Comparison of ENCODE assay signal across 8 cellular contexts in genomic region chr2:87469180-87470151, GRCh38.
DNase-seq lines count a peak whose midpoint lies in the region; ATAC-seq and TF ChIP-seq lines count a peak whose summit lies in the region.
"Not testable (repeated sequence)": the region's sequence is repeated elsewhere in the genome, so short reads cannot be mapped to it uniquely, and the experiment has no call there.

No MANE protein-coding gene starts in this region.

- DNase-seq in CD4-positive, CD25-positive, alpha-beta regulatory T cell: peak in 1 of 3 donors; percentile 63
- peak; percentile 56 to 62 for DNase-seq in activated CD4-positive, alpha-beta T cell treated with anti-CD3 and anti-CD28 coated beads, Interleukin-2, amount 50 U/mL, for 4 hours
- not testable (repeated sequence) for DNase-seq in brain microvascular endothelial cell
- DNase-seq in kidney tubule cell (ENCODE audit: low spot score): peak; percentile 32
- DNase-seq in stimulated activated CD4-positive, alpha-beta T cell treated with anti-CD3 and anti-CD28 coated beads, Interleukin-1b, Interleukin-23, amount 100 ng/mL, for 48 hours: peak; percentile 76

- not testable (repeated sequence) for H3K27me3 ChIP-seq in CD4-positive, CD25-positive, alpha-beta regulatory T cell (ENCODE audit: control insufficient read depth, insufficient read depth, low read length); brain microvascular endothelial cell (replicated peaks)

- peak overlapping the region; percentile 59 for H3K4me3 ChIP-seq in CD4-positive, CD25-positive, alpha-beta regulatory T cell (ENCODE audit: low read depth, low read length)
- H3K4me3 ChIP-seq in brain microvascular endothelial cell (ENCODE audit: low read depth, low read length): not testable (repeated sequence)

- peak overlapping the region; percentile 76 for H3K27ac ChIP-seq in CD4-positive, CD25-positive, alpha-beta regulatory T cell (ENCODE audit: insufficient read depth, low read length, poor library complexity, severe bottlenecking)
- peak overlapping the region; percentile 85 for H3K27ac ChIP-seq in brain microvascular endothelial cell

- peak overlapping the region; percentile 85 to 91 (median 85) for H3K4me3 Mint-ChIP-seq in CD4-positive, CD25-positive, alpha-beta regulatory T cell
- H3K4me3 Mint-ChIP-seq in IgD-negative memory B cell: peak overlapping the region in 3 of 4 donors; percentile 58 to 92 (median 77)

- H3K4me1 Mint-ChIP-seq in CD4-positive, CD25-positive, alpha-beta regulatory T cell: peaks cover 5 to 47% (median 21%) of the 10 kb centered on the region in 4 donors
- H3K4me1 Mint-ChIP-seq in IgD-negative memory B cell: peaks cover 7 to 18% (median 15%) of the 10 kb centered on the region in 3 donors

- H3K27me3 Mint-ChIP-seq in CD4-positive, CD25-positive, alpha-beta regulatory T cell; IgD-negative memory B cell: not testable (repeated sequence)

- peak overlapping the region; percentile 91 to 97 (median 97) for H3K27ac Mint-ChIP-seq in CD4-positive, CD25-positive, alpha-beta regulatory T cell
- H3K27ac Mint-ChIP-seq in IgD-negative memory B cell: peak overlapping the region; percentile 75 to 91 (median 80)

- ATAC-seq in CD4-positive, CD25-positive, alpha-beta regulatory T cell (ENCODE audit: low read depth in 2 of 2): not testable (repeated sequence)
- peak; percentile 48 for ATAC-seq in GM19395 (IDR thresholded peaks at IDR 0.05; ENCODE audit: unreplicated experiment)
- ATAC-seq in HG02642 (IDR thresholded peaks at IDR 0.05; ENCODE audit: poor library complexity, unreplicated experiment): peak; percentile 56

- H3K9me3 Mint-ChIP-seq in CD4-positive, CD25-positive, alpha-beta regulatory T cell; IgD-negative memory B cell: not testable (repeated sequence)

- in situ Hi-C loops in brain microvascular endothelial cell (cut with HindIII; ENCODE audit: low pct_ligation_motif_present, low sequenced_read_pairs): not testable (repeated sequence)

- H3K4me1 ChIP-seq in CD4-positive, CD25-positive, alpha-beta regulatory T cell (ENCODE audit: control insufficient read depth, insufficient read depth, low read length, poor library complexity, severe bottlenecking): peaks cover 34% of the 10 kb centered on the region

- H3K9me3 ChIP-seq in CD4-positive, CD25-positive, alpha-beta regulatory T cell (ENCODE audit: control insufficient read depth in 2 of 2, low read length in 2 of 2): not testable (repeated sequence)

- H3K36me3 ChIP-seq in CD4-positive, CD25-positive, alpha-beta regulatory T cell (ENCODE audit: control insufficient read depth, insufficient read depth, low read length); brain microvascular endothelial cell (replicated peaks): not testable (repeated sequence)

- TF ChIP-seq CTCF in brain microvascular endothelial cell (IDR thresholded peaks at IDR 0.05; ENCODE audit: low read depth, low read length, missing control alignments): peak; percentile 28

- not testable (repeated sequence) for H3K36me3 Mint-ChIP-seq in CD4-positive, CD25-positive, alpha-beta regulatory T cell; IgD-negative memory B cell
